15 cellular contexts compared by ENCODE assay signal in the genomic region with DNA sequence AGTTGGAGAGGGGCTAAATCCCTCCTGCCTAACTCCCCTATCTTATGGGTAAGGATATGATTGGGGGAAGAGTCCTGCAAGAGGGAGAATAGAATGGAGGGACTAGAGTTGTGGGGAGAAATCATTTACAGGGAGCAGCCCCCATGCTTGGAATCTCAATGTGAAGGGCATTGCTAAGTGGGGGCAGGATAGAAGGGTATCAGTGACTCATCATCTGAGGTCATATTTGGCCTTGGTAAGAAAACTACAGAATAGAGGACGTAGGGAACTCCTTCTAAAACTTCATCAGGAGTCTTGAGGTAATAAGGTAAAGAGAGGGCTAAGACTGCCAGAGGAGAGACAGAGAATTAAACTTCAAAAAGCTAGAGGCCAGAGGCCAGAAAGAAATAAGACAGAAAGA. TPM values are rescaled to one million over a fixed set of nuclear protein-coding genes. Genes with fewer than 3 reads are reported as not detected.
DNase-seq lines count a peak whose midpoint lies in the region; ATAC-seq and TF ChIP-seq lines count a peak whose summit lies in the region.
"Had no signal": no experiment of that assay in that cellular context is flagged by ENCODE, and none has a peak within 500 bp of the region (broad histone marks: within the 10 kb centered on the region; RNA-seq: fewer than 3 reads in every experiment).

No MANE protein-coding gene starts in this region.

- H3K36me3 ChIP-seq in A673 (ENCODE audit: insufficient read depth, low read length, poor library complexity, severe bottlenecking) = no peaks in the 10 kb centered on the region
- H3K36me3 ChIP-seq in right atrium auricular region = no peaks in the 10 kb centered on the region
- H3K36me3 ChIP-seq: HAP-1 had no signal

- H3K27ac Mint-ChIP-seq in T-helper 17 cell (peak overlapping the region; percentile 67), chondrocyte (ENCODE audit: unreplicated experiment) (no peak overlapping the region)

- H3K4me1 ChIP-seq in A673 (ENCODE audit: insufficient read depth, low read length, poor library complexity, severe bottlenecking) = peaks cover 10% of the 10 kb centered on the region
- H3K4me1 ChIP-seq in right atrium auricular region = peaks cover 0 to 11% of the 10 kb centered on the region in 2 donors

- H3K36me3 Mint-ChIP-seq in T-helper 17 cell (ENCODE audit: low read depth) (peaks cover 12% of the 10 kb centered on the region), chondrocyte (ENCODE audit: low read depth) (peaks cover 5% of the 10 kb centered on the region)

- H3K4me3 Mint-ChIP-seq in T-helper 17 cell = peak overlapping the region; percentile 28
- no peak overlapping the region for H3K4me3 Mint-ChIP-seq in chondrocyte (ENCODE audit: unreplicated experiment)

- H3K4me3 ChIP-seq in A673 (ENCODE audit: low read depth, low read length, poor library complexity, severe bottlenecking) (no peak overlapping the region), right atrium auricular region (peak overlapping the region; percentile 36 to 46)
- H3K4me3 ChIP-seq: HAP-1 had no signal

- H3K4me1 Mint-ChIP-seq in T-helper 17 cell = peaks cover 14% of the 10 kb centered on the region
- H3K4me1 Mint-ChIP-seq in chondrocyte (ENCODE audit: low read depth) = peaks cover 9% of the 10 kb centered on the region

- ATAC-seq in T-helper 17 cell (no peak), omental fat pad (ENCODE audit: low FRiP score) (peak; percentile 35), HG02759 (IDR thresholded peaks at IDR 0.05; ENCODE audit: unreplicated experiment) (no peak), GM21786 (IDR thresholded peaks at IDR 0.05; ENCODE audit: unreplicated experiment) (no peak), GM21390 (IDR thresholded peaks at IDR 0.05; ENCODE audit: unreplicated experiment) (no peak)
- ATAC-seq: PC-3 had no signal

- DNase-seq in A673 (ENCODE audit: low spot score) = no peak
- DNase-seq in T-helper 17 cell = no peak
- no peak for DNase-seq in right atrium auricular region (ENCODE audit: low spot score)
- DNase-seq in omental fat pad (ENCODE audit: low spot score) = no peak
- DNase-seq in chondrocyte (ENCODE audit: low spot score) = no peak
- DNase-seq: ACHN, NCI-H1417 treated with DMSO at 0.1 percent for 48 hours, NCI-H1930, PC-3 had no signal

- intact Hi-C loops in A673 (cut with micrococcal nuclease; ENCODE audit: unreplicated experiment) = loop anchor here (1.0 kb wide), 1 partner anchor 9 kb away; no protein-coding TSS in a partner anchor

- no TSS peak for BruUV-seq in A673 (replicated peaks; lab: Mats Ljungman, UMichigan)

- POLR2A ChIA-PET in A673 (lab: Charles Lee; ENCODE audit: low non-redundant PET) = no interaction called here

- H3K9me3 ChIP-seq in A673 (ENCODE audit: low read depth, low read length, poor library complexity, severe bottlenecking) (no peaks in the 10 kb centered on the region), T-helper 17 cell (ENCODE audit: control insufficient read depth, low read length, poor library complexity, severe bottlenecking) (no peaks in the 10 kb centered on the region), right atrium auricular region (no peaks in the 10 kb centered on the region)
- H3K9me3 ChIP-seq: HAP-1 had no signal

- no peaks in the 10 kb centered on the region for H3K27me3 ChIP-seq in A673 (replicated peaks; ENCODE audit: insufficient read depth, low read depth, low read length, poor library complexity)
- no peaks in the 10 kb centered on the region for H3K27me3 ChIP-seq in right atrium auricular region

- CTCF ChIA-PET in A673 (lab: Charles Lee) = no interaction called here

- TF ChIP-seq CTCF in A673 (conservative IDR thresholded peaks at IDR 0.05; ENCODE audit: low read depth, low read length) (no peak), right atrium auricular region (IDR thresholded peaks at IDR 0.05) (no peak), omental fat pad (IDR thresholded peaks at IDR 0.05) (no peak), chondrocyte (IDR thresholded peaks at IDR 0.05) (no peak)

- no peaks in the 10 kb centered on the region for H3K9me3 Mint-ChIP-seq in chondrocyte (ENCODE audit: low read depth)

- H3K27ac ChIP-seq in A673 (ENCODE audit: low read depth, low read length, poor library complexity, severe bottlenecking) (peak overlapping the region; percentile 62), right atrium auricular region (peak overlapping the region; percentile 72 to 90)
- H3K27ac ChIP-seq: RWPE1 had no signal

- H3K27me3 Mint-ChIP-seq in T-helper 17 cell (peaks cover 67% of the 10 kb centered on the region), chondrocyte (ENCODE audit: low read depth) (peaks cover 47% of the 10 kb centered on the region)

RNA-seq across cellular contexts. Expression of a gene that starts 0.5 kb away (rescaled TPM):
- 0.24 and 0.31 TPM in 2 replicates for total RNA-seq in A673 (2021)
- total RNA-seq in T-helper 17 cell = not detected
- 100 to 1,000 TPM in 1 of 2 donors, 10 to 100 TPM in 1; 73.3 to 153 TPM for total RNA-seq in right atrium auricular region
- not detected for total RNA-seq in omental fat pad
- not detected in 3 replicates for total RNA-seq in chondrocyte
- total RNA-seq: PC-3, SK-MEL-5 had no signal

RNA-seq across cellular contexts. Expression of a gene that starts 24.7 kb away (rescaled TPM):
- total RNA-seq in A673 (2021) = 27.3 and 36.4 TPM in 2 replicates
- total RNA-seq in T-helper 17 cell = 100 to 1,000 TPM; 567 to 927 TPM
- 1,000 to 10,000 TPM in 1 of 2 donors, 100 to 1,000 TPM in 1; 898 to 1,186 TPM for total RNA-seq in right atrium auricular region
- total RNA-seq in omental fat pad = 1,000 to 10,000 TPM; 1,118 to 3,262 (median 1,971) TPM
- 3.8 to 55.5 TPM (median 4.0 TPM) in 3 replicates for total RNA-seq in chondrocyte

RNA-seq across cellular contexts. Expression of a gene that starts 56.6 kb away (rescaled TPM):
- 8.5 and 11.6 TPM in 2 replicates for total RNA-seq in A673 (2021)
- total RNA-seq in T-helper 17 cell = 10 to 100 TPM; 22.2 to 24.1 TPM
- 10 to 100 TPM; 36.4 to 45.2 TPM for total RNA-seq in right atrium auricular region
- 10 to 100 TPM; 19.0 to 31.4 (median 24.0) TPM for total RNA-seq in omental fat pad
- 13.3 to 20.7 TPM (median 13.9 TPM) in 3 replicates for total RNA-seq in chondrocyte

RNA-seq across cellular contexts. Expression of a gene that starts 56.7 kb away (rescaled TPM):
- total RNA-seq in A673 (2021) (1.6 and 2.2 TPM in 2 replicates), T-helper 17 cell (1 to 10 TPM in 1 of 2 donors, under 1 TPM in 1; 0.70 to 1.7 TPM), right atrium auricular region (1 to 10 TPM; 1.5 to 3.4 TPM), omental fat pad (1 to 10 TPM in 1 of 4 donors, under 1 TPM in 3; 0.32 to 1.7 (median 0.58) TPM), chondrocyte (1.2 to 3.1 TPM (median 2.0 TPM) in 3 replicates)

Comparison
In these comparisons a context has a peak if more than half of its experiments do, and no peak if none do; other contexts are left out.
1. RNA of a gene that starts 0.5 kb away (total RNA-seq): 73.3 to 153 TPM in right atrium auricular region; 0.24 to 0.31 TPM in A673, not detected in T-helper 17 cell, not detected in omental fat pad and not detected in chondrocyte; every median in the first group is over 10 times any median in the second.
2. RNA of a gene that starts 24.7 kb away (total RNA-seq): 1,118 to 3,262 TPM in omental fat pad, 898 to 1,186 TPM in right atrium auricular region and 567 to 927 TPM in T-helper 17 cell; 27.3 to 36.4 TPM in A673 and 3.8 to 55.5 TPM in chondrocyte; every median in the first group is over 10 times any median in the second.